1 cellular context compared by ENCODE assay signal in the genomic region with DNA sequence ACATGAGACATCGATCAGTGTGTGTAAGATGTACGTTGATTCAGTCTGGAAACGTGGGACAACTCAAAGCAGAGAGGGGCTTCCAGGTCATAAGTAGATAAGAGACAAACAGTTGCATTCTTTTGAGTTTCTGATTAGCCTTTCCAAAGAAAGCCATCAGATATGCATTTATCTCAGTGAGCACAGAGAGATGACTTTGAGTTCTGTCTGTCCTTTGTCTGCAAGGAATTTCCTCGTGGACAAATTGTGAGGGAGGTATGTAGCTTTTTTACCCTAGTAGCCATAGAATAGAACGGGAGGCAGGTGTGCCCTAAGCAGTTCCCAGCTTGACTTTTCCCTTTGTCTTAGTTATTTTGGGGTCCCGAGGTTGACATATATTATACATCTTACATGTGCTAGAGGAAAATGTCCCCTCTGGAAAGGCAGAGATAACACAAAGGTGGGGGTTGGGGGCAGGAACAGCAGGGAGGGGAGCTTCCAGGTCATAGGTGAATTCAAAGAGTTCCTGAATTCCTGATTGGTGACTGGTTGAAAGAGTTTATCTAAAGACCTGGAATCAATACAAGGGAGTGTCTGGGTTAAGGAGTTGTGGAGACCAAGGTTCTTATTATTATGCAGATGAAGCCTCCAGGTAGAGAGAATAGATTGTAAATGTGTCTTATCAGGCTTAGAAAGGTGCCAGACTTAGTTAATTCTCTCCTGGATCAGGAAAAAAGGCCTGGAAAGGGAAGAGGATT.
TF ChIP-seq lines count a peak whose summit lies in the region.

No MANE protein-coding gene starts in this region.

TF ChIP-seq in GM23338, 12 proteins besides CTCF, POLR2A, EP300 and RAD21:
- TF ChIP-seq ZNF462 (CRISPR knock-in tag; IDR thresholded peaks at IDR 0.05) (peak; percentile 23; the same call in 1 of the 2 replicates), EZH2 (IDR thresholded peaks at IDR 0.05; ENCODE audit: low read depth, unreplicated experiment) (no peak)
